21 cellular contexts compared by ENCODE assay signal in genomic region chr2:27390822-27391679, GRCh38. TPM values are rescaled to one million over a fixed set of nuclear protein-coding genes. Genes with fewer than 3 reads are reported as not detected.
DNase-seq lines count a peak whose midpoint lies in the region; ATAC-seq, FAIRE-seq and TF ChIP-seq lines count a peak whose summit lies in the region.
"Had no signal": no experiment of that assay in that cellular context is flagged by ENCODE, and none has a peak within 500 bp of the region (broad histone marks: within the 10 kb centered on the region; RNA-seq: fewer than 3 reads in every experiment).

No MANE protein-coding gene starts in this region.

- no peak for TF ChIP-seq POLR2A in GM12878 (IDR thresholded peaks at IDR 0.05; ENCODE audit: low read depth, low read length)

- H3K9me3 ChIP-seq in Panc1 (ENCODE audit: control insufficient read depth, insufficient read depth, low read depth, low read length) (no peaks in the 10 kb centered on the region), GM12878 (replicated peaks; ENCODE audit: control insufficient read depth, insufficient read depth, low read length) (no peaks in the 10 kb centered on the region)
- H3K9me3 ChIP-seq: ascending aorta; BLaER1 treated with 17β-estradiol and CSF1 and Interleukin-3, amounts not matched to agents 10 nM and 100 nM; suprapubic skin had no signal

- no peak overlapping the region for H3K9ac ChIP-seq in GM12878 (ENCODE audit: control insufficient read depth, insufficient read depth, low read length)
- H3K9ac ChIP-seq: BLaER1 treated with 17β-estradiol and CSF1 and Interleukin-3, amounts not matched to agents 10 nM and 100 nM had no signal

- no peak for DNase-seq in activated T-cell treated with anti-CD3 and anti-CD28 coated beads, Interleukin-2, amount 50 U/mL, for 4 hours
- DNase-seq in activated T-cell treated with anti-CD3 and anti-CD28 coated beads, Interleukin-2, amount 50 U/mL, for 1 hour, result no peak
- DNase-seq in Panc1 (ENCODE audit: low read depth, low spot score), result no peak
- no peak for DNase-seq in GM12878 (ENCODE audit: low read depth, low spot score)
- DNase-seq in nephron progenitor cell, result no peak
- no peak for DNase-seq in NCI-H1694 treated with DMSO at 0.1 percent for 48 hours (lab: John Stamatoyannopoulos, UW)
- DNase-seq in ACHN, result no peak
- DNase-seq: activated gamma-delta T cell; erythroblast; foreskin fibroblast; midbrain; NCI-H510A treated with DMSO at 0.1 percent for 48 hours; NK-92 treated with Interleukin-12 subunit alpha and Interleukin-12 subunit beta, amount 100 ng/mL, for 24 hours had no signal

- peak; percentile 63 to 76 for ATAC-seq in activated T-cell treated with anti-CD3 and anti-CD28 coated beads, Interleukin-2, amount 50 U/mL, for 4 hours
- ATAC-seq in Panc1, result no peak
- ATAC-seq in GM12878, result no peak
- no peak for ATAC-seq in HG02798 (IDR thresholded peaks at IDR 0.05; ENCODE audit: poor library complexity, unreplicated experiment)
- ATAC-seq: left lobe of liver had no signal

- H3K4me2 ChIP-seq in GM12878 (ENCODE audit: control insufficient read depth, insufficient read depth), result no peak overlapping the region
- H3K4me2 ChIP-seq: BLaER1 treated with 17β-estradiol and CSF1 and Interleukin-3, amounts not matched to agents 10 nM and 100 nM had no signal

- 81% methylated on average over 9 of the region's 9 CpGs for WGBS in GM12878 (ENCODE audit: insufficient coverage, insufficient replicate concordance, low lambda C conversion rate, missing lambda C conversion rate)

- SMC1A ChIA-PET in GM12878 (lab: Charles Lee; ENCODE audit: uncharacterized antibody, unreplicated experiment), result interaction anchor here (0.7 to 1.0 kb wide), 2 partner anchors 12 to 20 kb away, joined by 3 read pairs; no protein-coding TSS in a partner anchor

- no peaks in the 10 kb centered on the region for H3K27me3 Mint-ChIP-seq in activated T-cell treated with anti-CD3 and anti-CD28 coated beads, Interleukin-2, amount 50 U/mL, for 4 hours (ENCODE audit: low read depth)
- peaks cover 8% of the 10 kb centered on the region for H3K27me3 Mint-ChIP-seq in nephron progenitor cell (ENCODE audit: low read depth, poor library complexity)

- CTCF ChIA-PET in Panc1 (lab: Charles Lee) (no interaction called here), GM12878 (lab: Yijun Ruan, JAX) (no interaction called here)

- peaks cover 33% of the 10 kb centered on the region for H3K4me1 Mint-ChIP-seq in activated T-cell treated with anti-CD3 and anti-CD28 coated beads, Interleukin-2, amount 50 U/mL, for 4 hours (ENCODE audit: low read depth)
- no peaks in the 10 kb centered on the region for H3K4me1 Mint-ChIP-seq in nephron progenitor cell
- H3K4me1 Mint-ChIP-seq: neural crest cell had no signal

- RAD21 ChIA-PET in GM12878 (lab: Charles Lee; ENCODE audit: unreplicated experiment), result no interaction called here

- H3K36me3 ChIP-seq in Panc1 (ENCODE audit: control insufficient read depth, insufficient read depth, low read length) (0 out of 2 replicates have a peak, but pooled peaks cover 3% of the 10 kb centered on the region), GM12878 (ENCODE audit: control insufficient read depth in 2 of 2, insufficient read depth in 2 of 2, low read length in 1 of 2) (peaks cover 6 to 8% of the 10 kb centered on the region in 2 experiments)

- H3K27me3 ChIP-seq in Panc1 (ENCODE audit: control insufficient read depth, insufficient read depth, low read length) (no peaks in the 10 kb centered on the region), GM12878 (replicated peaks in 1 of 2; ENCODE audit: control insufficient read depth in 2 of 2, insufficient read depth in 2 of 2, low read length in 1 of 2) (no peaks in the 10 kb centered on the region)
- H3K27me3 ChIP-seq: ascending aorta; BLaER1 treated with 17β-estradiol and CSF1 and Interleukin-3, amounts not matched to agents 10 nM and 100 nM; suprapubic skin had no signal

- POLR2A ChIA-PET in Panc1 (lab: Charles Lee) (no interaction called here), GM12878 (lab: Charles Lee) (interaction anchor here (1.2 kb wide), 1 partner anchor 39 kb away, joined by 4 read pairs; no protein-coding TSS in a partner anchor)

- no peak overlapping the region for H2AFZ ChIP-seq in GM12878 (ENCODE audit: control insufficient read depth, low read depth, low read length)

- in situ Hi-C loops in Panc1 (cut with HindIII; ENCODE audit: low pct_unique_long_range_greater_than_20kb, low sequenced_read_pairs), result no loop called here
- in situ Hi-C loops in GM12878 (cut with MboI), result no loop called here
- in situ Hi-C loops in ACHN (cut with HindIII; ENCODE audit: low pct_ligation_motif_present, low pct_unique_long_range_greater_than_20kb, low sequenced_read_pairs), result no loop called here

- TF ChIP-seq CTCF in Panc1 (IDR thresholded peaks at IDR 0.05) (no peak), GM12878 (IDR thresholded peaks at IDR 0.05 in 2 of 3, conservative IDR thresholded peaks at IDR 0.05 in 1 of 3; ENCODE audit: control insufficient read depth in 2 of 3, extremely low read depth in 1 of 3, insufficient read depth in 1 of 3, low read depth in 3 of 3, low read length in 3 of 3) (no peak), nephron progenitor cell (IDR thresholded peaks at IDR 0.05) (no peak)

- peaks cover 28% of the 10 kb centered on the region for H3K79me2 ChIP-seq in GM12878 (ENCODE audit: control insufficient read depth, insufficient read depth, low read length)

- intact Hi-C loops in Panc1 (cut with micrococcal nuclease; ENCODE audit: unreplicated experiment) (no loop called here), GM12878 (cut with micrococcal nuclease; ENCODE audit: unreplicated experiment) (no loop called here)

- no peaks in the 10 kb centered on the region for H3K9me3 Mint-ChIP-seq in activated T-cell treated with anti-CD3 and anti-CD28 coated beads, Interleukin-2, amount 50 U/mL, for 4 hours
- H3K9me3 Mint-ChIP-seq in nephron progenitor cell, result no peaks in the 10 kb centered on the region
- H3K9me3 Mint-ChIP-seq: neural crest cell had no signal

- TF ChIP-seq EP300 in GM12878 (IDR thresholded peaks at IDR 0.05; ENCODE audit: borderline replicate concordance in 1 of 2, control insufficient read depth in 1 of 2, low read depth in 2 of 2, low read length in 2 of 2), result no peak

- H3K4me3 ChIP-seq in Panc1 (ENCODE audit: low read depth in 2 of 2, low read length in 2 of 2) (no peak overlapping the region), GM12878 (no peak overlapping the region)
- H3K4me3 ChIP-seq: ascending aorta; BLaER1 treated with 17β-estradiol and CSF1 and Interleukin-3, amounts not matched to agents 10 nM and 100 nM; suprapubic skin had no signal

- H3K4me1 ChIP-seq in Panc1 (ENCODE audit: control insufficient read depth, insufficient read depth, low read length), result no peaks in the 10 kb centered on the region
- H3K4me1 ChIP-seq in GM12878 (ENCODE audit: control insufficient read depth, insufficient read depth, low read length), result no peaks in the 10 kb centered on the region
- H3K4me1 ChIP-seq: ascending aorta; BLaER1 treated with 17β-estradiol and CSF1 and Interleukin-3, amounts not matched to agents 10 nM and 100 nM; suprapubic skin had no signal

- no peak for FAIRE-seq in GM12878 (lab: Jason Lieb, UNC)
- FAIRE-seq: urothelium cell line had no signal

- no peak for TF ChIP-seq RAD21 in GM12878 (IDR thresholded peaks at IDR 0.05; ENCODE audit: insufficient read depth, low read depth, low read length)

- H3K36me3 Mint-ChIP-seq in activated T-cell treated with anti-CD3 and anti-CD28 coated beads, Interleukin-2, amount 50 U/mL, for 4 hours (ENCODE audit: insufficient read depth), result peaks cover 19% of the 10 kb centered on the region
- H3K36me3 Mint-ChIP-seq in nephron progenitor cell (ENCODE audit: low read depth), result peaks cover 53% of the 10 kb centered on the region

- peak overlapping the region; percentile 31 for H3K27ac Mint-ChIP-seq in nephron progenitor cell

- H4K20me1 ChIP-seq in GM12878 (ENCODE audit: control insufficient read depth, insufficient read depth), result no peaks in the 10 kb centered on the region

- H3K27ac ChIP-seq in Panc1 (ENCODE audit: low read length), result no peak overlapping the region
- no peak overlapping the region for H3K27ac ChIP-seq in GM12878 (ENCODE audit: control insufficient read depth, insufficient read depth)
- H3K27ac ChIP-seq: ascending aorta; BLaER1 treated with 17β-estradiol and CSF1 and Interleukin-3, amounts not matched to agents 10 nM and 100 nM; suprapubic skin; VCaP had no signal

- peak overlapping the region; percentile 56 for H3K4me3 Mint-ChIP-seq in activated T-cell treated with anti-CD3 and anti-CD28 coated beads, Interleukin-2, amount 50 U/mL, for 4 hours
- no peak overlapping the region for H3K4me3 Mint-ChIP-seq in nephron progenitor cell
- H3K4me3 Mint-ChIP-seq: neural crest cell had no signal

- TSS peak; percentile 33 for BruUV-seq in Panc1 (replicated peaks; lab: Mats Ljungman, UMichigan)
- BruUV-seq in GM12878 (replicated peaks; lab: Mats Ljungman, UMichigan), result TSS peak; percentile 34

RNA-seq across cellular contexts. Expression of gene ZNF513, which starts 10.5 kb away (rescaled TPM):
- total RNA-seq in activated T-cell treated with anti-CD3 and anti-CD28 coated beads, Interleukin-2, amount 50 U/mL, for 4 hours, result 10 to 100 TPM in 2 of 3 donors, 1 to 10 TPM in 1; 8.4 to 11.0 (median 10.4) TPM
- total RNA-seq in Panc1 (2021; ENCODE audit: unreplicated experiment), result 25.3 TPM
- 35.5 TPM for polyA plus RNA-seq in Panc1 (2012; ENCODE audit: insufficient read length)
- 6.1 and 8.9 TPM in 2 replicates for total RNA-seq in GM12878 (2013; cell fraction: nucleolus; rRNA removed)
- total RNA-seq in GM12878 (2014; rRNA removed), result 8.3 and 9.3 TPM in 2 replicates
- total RNA-seq in GM12878 (2014; rRNA removed; fragmentation: Illumina TruSeq; extraction: Trizol), result 6.4 and 7.8 TPM in 2 replicates
- total RNA-seq in GM12878 (2021), result 12.6 and 13.3 TPM in 2 replicates
- polyA plus RNA-seq in GM12878 (2011; ENCODE audit: low read depth), result 4.1 TPM
- polyA plus RNA-seq in GM12878 (2011; rRNA removed), result 3.8 and 6.8 TPM in 2 replicates
- 10.8 and 19.0 TPM in 2 replicates for polyA plus RNA-seq in GM12878 (2011; cell fraction: cytosol; rRNA removed)
- polyA plus RNA-seq in GM12878 (2011; cell fraction: nucleus; rRNA removed), result 36.5 and 39.8 TPM in 2 replicates
- 8.3 and 11.2 TPM in 2 replicates for polyA plus RNA-seq in GM12878 (2012)
- polyA plus RNA-seq in GM12878 (2014; fragmentation: Illumina TruSeq; extraction: Trizol), result 1.3 and 4.3 TPM in 2 replicates
- polyA plus RNA-seq in GM12878 (2014; fragmentation: Nextera tagmentation; extraction: Ambion mirVana), result under 1 TPM; 0.06 to 0.18 TPM
- polyA plus RNA-seq in GM12878 (2014; rRNA removed), result 16.4 and 17.0 TPM in 2 replicates
- polyA plus RNA-seq in GM12878 (2016; fragmentation: Nextera tagmentation; extraction: Ambion mirVana), result 1 to 10 TPM; 3.5 TPM
- polyA minus RNA-seq in GM12878 (2011; rRNA and poly(A)+ RNA removed), result 3.1 and 6.0 TPM in 2 replicates
- 2.2 and 2.5 TPM in 2 replicates for polyA minus RNA-seq in GM12878 (2011; cell fraction: cytosol; rRNA and poly(A)+ RNA removed)
- 4.7 and 9.3 TPM in 2 replicates for polyA minus RNA-seq in GM12878 (2011; cell fraction: nucleus; rRNA and poly(A)+ RNA removed)

RNA-seq across cellular contexts. Expression of gene PPM1G, which starts 18.3 kb away (rescaled TPM):
- total RNA-seq in activated T-cell treated with anti-CD3 and anti-CD28 coated beads, Interleukin-2, amount 50 U/mL, for 4 hours, result 100 to 1,000 TPM; 177 to 208 (median 186) TPM
- total RNA-seq in Panc1 (2021; ENCODE audit: unreplicated experiment) (115 TPM), GM12878 (2014; rRNA removed) (110 and 112 TPM in 2 replicates), GM12878 (2014; rRNA removed; fragmentation: Illumina TruSeq; extraction: Trizol) (129 and 134 TPM in 2 replicates), GM12878 (2021) (129 and 130 TPM in 2 replicates)
- polyA plus RNA-seq in Panc1 (2012; ENCODE audit: insufficient read length), result 115 TPM
- 24.1 and 24.8 TPM in 2 replicates for total RNA-seq in GM12878 (2013; cell fraction: nucleolus; rRNA removed)
- 46.9 TPM for polyA plus RNA-seq in GM12878 (2011; ENCODE audit: low read depth)
- polyA plus RNA-seq in GM12878 (2011; rRNA removed) (47.0 and 68.8 TPM in 2 replicates), GM12878 (2014; fragmentation: Illumina TruSeq; extraction: Trizol) (163 and 171 TPM in 2 replicates), GM12878 (2014; fragmentation: Nextera tagmentation; extraction: Ambion mirVana) (10 to 100 TPM; 78.5 to 81.1 TPM), GM12878 (2014; rRNA removed) (106 and 108 TPM in 2 replicates), GM12878 (2016; fragmentation: Nextera tagmentation; extraction: Ambion mirVana) (100 to 1,000 TPM; 154 to 159 TPM)
- polyA plus RNA-seq in GM12878 (2011; cell fraction: cytosol; rRNA removed), result 65.3 and 70.8 TPM in 2 replicates
- 51.9 and 62.2 TPM in 2 replicates for polyA plus RNA-seq in GM12878 (2011; cell fraction: nucleus; rRNA removed)
- 82.2 and 82.9 TPM in 2 replicates for polyA plus RNA-seq in GM12878 (2012)
- polyA minus RNA-seq in GM12878 (2011; rRNA and poly(A)+ RNA removed), result 74.2 and 87.8 TPM in 2 replicates
- 33.8 and 42.7 TPM in 2 replicates for polyA minus RNA-seq in GM12878 (2011; cell fraction: cytosol; rRNA and poly(A)+ RNA removed)
- polyA minus RNA-seq in GM12878 (2011; cell fraction: nucleus; rRNA and poly(A)+ RNA removed), result 9.9 and 16.8 TPM in 2 replicates

RNA-seq across cellular contexts. Expression of gene SNX17, which starts 20.6 kb away (rescaled TPM):
- 100 to 1,000 TPM; 117 to 125 (median 123) TPM for total RNA-seq in activated T-cell treated with anti-CD3 and anti-CD28 coated beads, Interleukin-2, amount 50 U/mL, for 4 hours
- total RNA-seq in Panc1 (2021; ENCODE audit: unreplicated experiment) (116 TPM), GM12878 (2014; rRNA removed) (113 and 114 TPM in 2 replicates), GM12878 (2014; rRNA removed; fragmentation: Illumina TruSeq; extraction: Trizol) (56.0 and 58.4 TPM in 2 replicates), GM12878 (2021) (101 and 107 TPM in 2 replicates)
- polyA plus RNA-seq in Panc1 (2012; ENCODE audit: insufficient read length), result 154 TPM
- total RNA-seq in GM12878 (2013; cell fraction: nucleolus; rRNA removed), result 88.2 and 96.9 TPM in 2 replicates
- polyA plus RNA-seq in GM12878 (2011; ENCODE audit: low read depth), result 42.8 TPM
- polyA plus RNA-seq in GM12878 (2011; rRNA removed) (61.5 and 72.9 TPM in 2 replicates), GM12878 (2014; fragmentation: Illumina TruSeq; extraction: Trizol) (52.5 and 62.1 TPM in 2 replicates), GM12878 (2014; fragmentation: Nextera tagmentation; extraction: Ambion mirVana) (10 to 100 TPM in 1 of 2 experiments, 1 to 10 TPM in 1; 6.5 to 18.9 TPM), GM12878 (2014; rRNA removed) (95.9 and 96.3 TPM in 2 replicates), GM12878 (2016; fragmentation: Nextera tagmentation; extraction: Ambion mirVana) (100 to 1,000 TPM; 114 to 116 TPM)
- polyA plus RNA-seq in GM12878 (2011; cell fraction: cytosol; rRNA removed), result 103 and 110 TPM in 2 replicates
- 129 and 141 TPM in 2 replicates for polyA plus RNA-seq in GM12878 (2011; cell fraction: nucleus; rRNA removed)
- 71.3 and 75.3 TPM in 2 replicates for polyA plus RNA-seq in GM12878 (2012)
- 78.3 and 96.7 TPM in 2 replicates for polyA minus RNA-seq in GM12878 (2011; rRNA and poly(A)+ RNA removed)
- polyA minus RNA-seq in GM12878 (2011; cell fraction: cytosol; rRNA and poly(A)+ RNA removed), result 31.0 and 31.9 TPM in 2 replicates
- 57.7 and 94.0 TPM in 2 replicates for polyA minus RNA-seq in GM12878 (2011; cell fraction: nucleus; rRNA and poly(A)+ RNA removed)

RNA-seq across cellular contexts. Expression of gene EIF2B4, which starts 20.9 kb away (rescaled TPM):
- total RNA-seq in activated T-cell treated with anti-CD3 and anti-CD28 coated beads, Interleukin-2, amount 50 U/mL, for 4 hours, result 10 to 100 TPM; 63.4 to 69.8 (median 65.0) TPM
- 57.2 TPM for total RNA-seq in Panc1 (2021; ENCODE audit: unreplicated experiment)
- 63.7 TPM for polyA plus RNA-seq in Panc1 (2012; ENCODE audit: insufficient read length)
- total RNA-seq in GM12878 (2013; cell fraction: nucleolus; rRNA removed), result 30.4 and 30.8 TPM in 2 replicates
- total RNA-seq in GM12878 (2014; rRNA removed), result 23.3 and 24.4 TPM in 2 replicates
- total RNA-seq in GM12878 (2014; rRNA removed; fragmentation: Illumina TruSeq; extraction: Trizol), result 16.5 and 17.0 TPM in 2 replicates
- total RNA-seq in GM12878 (2021), result 27.6 and 28.4 TPM in 2 replicates
- polyA plus RNA-seq in GM12878 (2011; ENCODE audit: low read depth), result 15.5 TPM
- 20.9 and 30.4 TPM in 2 replicates for polyA plus RNA-seq in GM12878 (2011; rRNA removed)
- 32.3 and 32.4 TPM in 2 replicates for polyA plus RNA-seq in GM12878 (2011; cell fraction: cytosol; rRNA removed)
- polyA plus RNA-seq in GM12878 (2011; cell fraction: nucleus; rRNA removed), result 58.7 and 63.5 TPM in 2 replicates
- 25.4 and 29.3 TPM in 2 replicates for polyA plus RNA-seq in GM12878 (2012)
- polyA plus RNA-seq in GM12878 (2014; fragmentation: Illumina TruSeq; extraction: Trizol), result 16.0 and 27.2 TPM in 2 replicates
- 10 to 100 TPM; 13.4 to 27.8 TPM for polyA plus RNA-seq in GM12878 (2014; fragmentation: Nextera tagmentation; extraction: Ambion mirVana)
- polyA plus RNA-seq in GM12878 (2014; rRNA removed), result 23.0 and 30.9 TPM in 2 replicates
- polyA plus RNA-seq in GM12878 (2016; fragmentation: Nextera tagmentation; extraction: Ambion mirVana), result 10 to 100 TPM; 53.4 to 53.9 TPM
- polyA minus RNA-seq in GM12878 (2011; rRNA and poly(A)+ RNA removed), result 37.3 and 45.9 TPM in 2 replicates
- polyA minus RNA-seq in GM12878 (2011; cell fraction: cytosol; rRNA and poly(A)+ RNA removed), result 5.6 and 8.4 TPM in 2 replicates
- polyA minus RNA-seq in GM12878 (2011; cell fraction: nucleus; rRNA and poly(A)+ RNA removed), result 14.5 and 23.4 TPM in 2 replicates

RNA-seq across cellular contexts. Expression of gene GTF3C2, which starts 34.5 kb away (rescaled TPM):
- 100 to 1,000 TPM; 102 to 110 (median 107) TPM for total RNA-seq in activated T-cell treated with anti-CD3 and anti-CD28 coated beads, Interleukin-2, amount 50 U/mL, for 4 hours
- total RNA-seq in Panc1 (2021; ENCODE audit: unreplicated experiment), result 77.7 TPM
- 47.3 TPM for polyA plus RNA-seq in Panc1 (2012; ENCODE audit: insufficient read length)
- total RNA-seq in GM12878 (2013; cell fraction: nucleolus; rRNA removed), result 95.9 and 119 TPM in 2 replicates
- total RNA-seq in GM12878 (2014; rRNA removed), result 75.7 and 79.5 TPM in 2 replicates
- total RNA-seq in GM12878 (2014; rRNA removed; fragmentation: Illumina TruSeq; extraction: Trizol), result 62.4 and 65.4 TPM in 2 replicates
- total RNA-seq in GM12878 (2021), result 91.7 and 95.2 TPM in 2 replicates
- 34.8 TPM for polyA plus RNA-seq in GM12878 (2011; ENCODE audit: low read depth)
- 86.0 and 105 TPM in 2 replicates for polyA plus RNA-seq in GM12878 (2011; rRNA removed)
- 81.6 and 97.8 TPM in 2 replicates for polyA plus RNA-seq in GM12878 (2011; cell fraction: cytosol; rRNA removed)
- polyA plus RNA-seq in GM12878 (2011; cell fraction: nucleus; rRNA removed), result 129 and 141 TPM in 2 replicates
- 58.4 and 67.2 TPM in 2 replicates for polyA plus RNA-seq in GM12878 (2012)
- 80.9 and 85.8 TPM in 2 replicates for polyA plus RNA-seq in GM12878 (2014; fragmentation: Illumina TruSeq; extraction: Trizol)
- polyA plus RNA-seq in GM12878 (2014; fragmentation: Nextera tagmentation; extraction: Ambion mirVana), result 10 to 100 TPM; 45.9 to 59.0 TPM
- 64.3 and 69.3 TPM in 2 replicates for polyA plus RNA-seq in GM12878 (2014; rRNA removed)
- polyA plus RNA-seq in GM12878 (2016; fragmentation: Nextera tagmentation; extraction: Ambion mirVana), result 10 to 100 TPM; 84.9 to 98.7 TPM
- polyA minus RNA-seq in GM12878 (2011; rRNA and poly(A)+ RNA removed), result 69.6 and 92.2 TPM in 2 replicates
- polyA minus RNA-seq in GM12878 (2011; cell fraction: cytosol; rRNA and poly(A)+ RNA removed), result 28.4 and 31.3 TPM in 2 replicates
- polyA minus RNA-seq in GM12878 (2011; cell fraction: nucleus; rRNA and poly(A)+ RNA removed), result 38.9 and 52.0 TPM in 2 replicates

Comparison
In these comparisons a context has a peak if more than half of its experiments do, and no peak if none do; other contexts are left out.
1. ATAC-seq: peak in activated T-cell treated with anti-CD3 and anti-CD28 coated beads, Interleukin-2, amount 50 U/mL, for 4 hours (2 of 2); none in Panc1 (single experiment), GM12878 (single experiment) and HG02798 (single experiment).